ENCODE assay signal across 1 cellular context in genomic region chr1:160046494-160047115, GRCh38.
TF ChIP-seq lines count a peak whose summit lies in the region.

No MANE protein-coding gene starts in this region.

TF ChIP-seq in HepG2, 621 proteins besides CTCF, POLR2A, EP300 and RAD21 (continues in another document):
- TF ChIP-seq ZBTB10 (CRISPR knock-in tag; IDR thresholded peaks at IDR 0.05; ENCODE audit: borderline replicate concordance), result peak; percentile 59; the same call in 1 of the 2 replicates
- peak; percentile 43 for TF ChIP-seq SMC3 (IDR thresholded peaks at IDR 0.05; ENCODE audit: low read length)
- peak; percentile 29; the same call in 1 of the 2 replicates for TF ChIP-seq SP5 (CRISPR knock-in tag; IDR thresholded peaks at IDR 0.05; ENCODE audit: borderline replicate concordance, low read depth)
- peak; percentile 99 for TF ChIP-seq PATZ1 (CRISPR knock-in tag; IDR thresholded peaks at IDR 0.05)
- 0 out of 2 replicates have a peak, but pooled peaks have one; percentile 11 for TF ChIP-seq IRF2 (CRISPR knock-in tag; IDR thresholded peaks at IDR 0.05)
- TF ChIP-seq BCL6 (CRISPR knock-in tag; IDR thresholded peaks at IDR 0.05), result no peak
- no peak for TF ChIP-seq SOX6 (IDR thresholded peaks at IDR 0.05)
- 0 out of 2 replicates have a peak, but pooled peaks have one; percentile 7 for TF ChIP-seq SOX6 (CRISPR knock-in tag; IDR thresholded peaks at IDR 0.05)
- TF ChIP-seq GATAD2A (CRISPR knock-in tag; IDR thresholded peaks at IDR 0.05), result peak; percentile 36
- TF ChIP-seq JUND (CRISPR knock-in tag; IDR thresholded peaks at IDR 0.05), result no peak
- TF ChIP-seq NFE2L2 (IDR thresholded peaks at IDR 0.05; ENCODE audit: low read length), result no peak
- TF ChIP-seq ZBTB1 (CRISPR knock-in tag; IDR thresholded peaks at IDR 0.05; ENCODE audit: borderline replicate concordance), result no peak
- peak; percentile 19; the same call in 1 of the 2 replicates for TF ChIP-seq SALL1 (CRISPR knock-in tag; IDR thresholded peaks at IDR 0.05)
- TF ChIP-seq ZNF160 (CRISPR knock-in tag; IDR thresholded peaks at IDR 0.05), result no peak
- TF ChIP-seq TCF7 (IDR thresholded peaks at IDR 0.05; ENCODE audit: low read depth), result peak; percentile 39
- peak; percentile 25 to 41; a peak in 3 of 4 replicates for TF ChIP-seq HMGXB4 (CRISPR knock-in tag; IDR thresholded peaks at IDR 0.05; ENCODE audit: borderline replicate concordance in 1 of 2, low read depth in 1 of 2)
- TF ChIP-seq PHF21A (CRISPR knock-in tag; IDR thresholded peaks at IDR 0.05), result peak; percentile 45; the same call in 1 of the 2 replicates
- TF ChIP-seq SRSF1 (optimal IDR thresholded peaks at IDR 0.05; ENCODE audit: low read depth, low read length), result peak; percentile 78
- no peak for TF ChIP-seq KLF16 (CRISPR knock-in tag; IDR thresholded peaks at IDR 0.05)
- TF ChIP-seq ZNF687 (CRISPR knock-in tag; IDR thresholded peaks at IDR 0.05), result peak; percentile 58
- peak; percentile 95 for TF ChIP-seq TFAP4 (IDR thresholded peaks at IDR 0.05; ENCODE audit: borderline replicate concordance, low read depth)
- TF ChIP-seq HNRNPL (IDR thresholded peaks at IDR 0.05; ENCODE audit: low read depth, low read length), result peak; percentile 90
- peak; percentile 62; the same call in 1 of the 2 replicates for TF ChIP-seq HIC2 (CRISPR knock-in tag; IDR thresholded peaks at IDR 0.05; ENCODE audit: low read depth)
- TF ChIP-seq MAX (IDR thresholded peaks at IDR 0.05), result 0 out of 2 replicates have a peak, but pooled peaks have one; percentile 17
- peak; percentile 19; the same call in 1 of the 2 replicates for TF ChIP-seq ZNF646 (CRISPR knock-in tag; IDR thresholded peaks at IDR 0.05)
- TF ChIP-seq FOXP1 (IDR thresholded peaks at IDR 0.05), result no peak
- peak; percentile 25; the same call in 1 of the 2 replicates for TF ChIP-seq FOXP1 (CRISPR knock-in tag; IDR thresholded peaks at IDR 0.05)
- peak; percentile 26; the same call in 1 of the 2 replicates for TF ChIP-seq HDAC1 (CRISPR knock-in tag; IDR thresholded peaks at IDR 0.05)
- TF ChIP-seq MTERF4 (CRISPR knock-in tag; IDR thresholded peaks at IDR 0.05), result 0 out of 2 replicates have a peak, but pooled peaks have one; percentile 56
- no peak for TF ChIP-seq SOX13 (IDR thresholded peaks at IDR 0.05)
- TF ChIP-seq SOX13 (CRISPR knock-in tag; conservative IDR thresholded peaks at IDR 0.05 in 1 of 2, IDR thresholded peaks at IDR 0.05 in 1 of 2), result peak in 1 of 2 experiments; percentile 87; a peak in 2 of 4 replicates
- TF ChIP-seq TARDBP (CRISPR knock-in tag; IDR thresholded peaks at IDR 0.05), result 0 out of 2 replicates have a peak, but pooled peaks have one; percentile 28
- TF ChIP-seq SMAD1 (CRISPR knock-in tag; IDR thresholded peaks at IDR 0.05; ENCODE audit: borderline replicate concordance, low read depth), result 0 out of 2 replicates have a peak, but pooled peaks have one; percentile 48
- TF ChIP-seq NR2F6 (IDR thresholded peaks at IDR 0.05), result no peak
- TF ChIP-seq NR2F6 (CRISPR knock-in tag; IDR thresholded peaks at IDR 0.05), result no peak
